In genomic region chr6:136113736-136114173, GRCh38 we compare ENCODE assay signal across 11 cellular contexts.
DNase-seq lines count a peak whose midpoint lies in the region; ATAC-seq and TF ChIP-seq lines count a peak whose summit lies in the region.
"Had no signal": no experiment of that assay in that cellular context is flagged by ENCODE, and none has a peak within 500 bp of the region (broad histone marks: within the 10 kb centered on the region; RNA-seq: fewer than 3 reads in every experiment).

No MANE protein-coding gene starts in this region.

- intact Hi-C loops in activated CD4-positive, alpha-beta T cell treated with anti-CD3 and anti-CD28 coated beads, Interleukin-2, amount 10 ng/mL, durations not matched to agents 24 days and 14 days (cut with micrococcal nuclease), result no loop called here
- intact Hi-C loops in mucosa of descending colon (cut with DNase I, micrococcal nuclease), result no loop called here
- intact Hi-C loops in spleen (cut with DNase I; ENCODE audit: low total_unique reads), result no loop called here

- H3K36me3 ChIP-seq in ectodermal cell (ENCODE audit: control insufficient read depth, insufficient read depth, low read length) (no peaks in the 10 kb centered on the region), mucosa of descending colon (ENCODE audit: low read depth) (no peaks in the 10 kb centered on the region), spleen (no peaks in the 10 kb centered on the region)
- H3K36me3 ChIP-seq: BLaER1 treated with 17β-estradiol and CSF1 and Interleukin-3, amounts not matched to agents 10 nM and 100 nM had no signal

- 39% methylated on average over 5 of the region's 5 CpGs for WGBS in ectodermal cell, 2 experiments
- 26 to 32% (median 28%) methylated on average over 5 of the region's 5 CpGs for WGBS in spleen, 5 donors

- H3K36me3 Mint-ChIP-seq in activated CD4-positive, alpha-beta T cell treated with anti-CD3 and anti-CD28 coated beads, Interleukin-2, amount 10 ng/mL, durations not matched to agents 24 days and 14 days (ENCODE audit: low read depth), result peaks cover 24% of the 10 kb centered on the region
- H3K36me3 Mint-ChIP-seq: naive thymus-derived CD8-positive, alpha-beta T cell; T-cell had no signal

- ATAC-seq in mucosa of descending colon (peak; percentile 67), GM18517 (IDR thresholded peaks at IDR 0.05; ENCODE audit: unreplicated experiment) (no peak)

- H3K4me3 ChIP-seq in ectodermal cell (ENCODE audit: insufficient read depth, low read depth, low read length) (no peak overlapping the region), mucosa of descending colon (no peak overlapping the region), spleen (no peak overlapping the region)
- H3K4me3 ChIP-seq: BLaER1 treated with 17β-estradiol and CSF1 and Interleukin-3, amounts not matched to agents 10 nM and 100 nM had no signal

- H3K9me3 Mint-ChIP-seq in activated CD4-positive, alpha-beta T cell treated with anti-CD3 and anti-CD28 coated beads, Interleukin-2, amount 10 ng/mL, durations not matched to agents 24 days and 14 days, result peaks cover 8% of the 10 kb centered on the region
- H3K9me3 Mint-ChIP-seq: naive thymus-derived CD8-positive, alpha-beta T cell; T-cell had no signal

- DNase-seq in activated CD4-positive, alpha-beta T cell treated with anti-CD3 and anti-CD28 coated beads, Interleukin-2, amount 10 ng/mL, durations not matched to agents 24 days and 14 days, result peak; percentile 68
- no peak for DNase-seq in activated CD4-positive, alpha-beta T cell treated with anti-CD3 and anti-CD28 coated beads, Interleukin-2, amount 50 U/mL, for 48 hours
- DNase-seq in NCI-H748 treated with DMSO at 0.1 percent for 48 hours (lab: John Stamatoyannopoulos, UW) (peak; percentile 95), mucosa of descending colon (peak in 1 of 3 donors; percentile 23), spleen (no peak), activated T-cell treated with anti-CD3 and anti-CD28 coated beads for 4 hours (no peak)

- H3K27ac ChIP-seq in ectodermal cell (ENCODE audit: insufficient read depth, low read depth, low read length, poor library complexity, severe bottlenecking), result peak overlapping the region; percentile 47
- H3K27ac ChIP-seq in spleen, result no peak overlapping the region

- no peak for TF ChIP-seq CTCF in mucosa of descending colon (IDR thresholded peaks at IDR 0.05)
- no peak for TF ChIP-seq CTCF in spleen (IDR thresholded peaks at IDR 0.05 in 8 of 11, conservative IDR thresholded peaks at IDR 0.05 in 3 of 11)

- H3K9me3 ChIP-seq in ectodermal cell (ENCODE audit: control insufficient read depth, low read length), result no peaks in the 10 kb centered on the region
- no peaks in the 10 kb centered on the region for H3K9me3 ChIP-seq in mucosa of descending colon
- no peaks in the 10 kb centered on the region for H3K9me3 ChIP-seq in spleen
- H3K9me3 ChIP-seq: BLaER1 treated with 17β-estradiol and CSF1 and Interleukin-3, amounts not matched to agents 10 nM and 100 nM had no signal

- TF ChIP-seq POLR2A in spleen (IDR thresholded peaks at IDR 0.05), result no peak

- no peaks in the 10 kb centered on the region for H3K4me1 ChIP-seq in ectodermal cell (ENCODE audit: control insufficient read depth, insufficient read depth, low read length)
- no peaks in the 10 kb centered on the region for H3K4me1 ChIP-seq in mucosa of descending colon (ENCODE audit: low read depth)
- peaks cover 0 to 7% (median 2%) of the 10 kb centered on the region in 6 donors for H3K4me1 ChIP-seq in spleen

- H3K4me1 Mint-ChIP-seq in activated CD4-positive, alpha-beta T cell treated with anti-CD3 and anti-CD28 coated beads, Interleukin-2, amount 10 ng/mL, durations not matched to agents 24 days and 14 days, result peaks cover 7% of the 10 kb centered on the region
- H3K4me1 Mint-ChIP-seq: naive thymus-derived CD8-positive, alpha-beta T cell had no signal

- H3K27ac Mint-ChIP-seq in activated CD4-positive, alpha-beta T cell treated with anti-CD3 and anti-CD28 coated beads, Interleukin-2, amount 10 ng/mL, durations not matched to agents 24 days and 14 days, result no peak overlapping the region
- H3K27ac Mint-ChIP-seq: T-cell had no signal

- H3K4me3 Mint-ChIP-seq in activated CD4-positive, alpha-beta T cell treated with anti-CD3 and anti-CD28 coated beads, Interleukin-2, amount 10 ng/mL, durations not matched to agents 24 days and 14 days, result no peak overlapping the region
- H3K4me3 Mint-ChIP-seq: naive thymus-derived CD8-positive, alpha-beta T cell; T-cell had no signal

- H3K27me3 ChIP-seq in ectodermal cell (ENCODE audit: control insufficient read depth, insufficient read depth, low read length, poor library complexity, severe bottlenecking), result peaks cover 6% of the 10 kb centered on the region
- peaks cover 0 to 3% (median 0%) of the 10 kb centered on the region in 7 donors for H3K27me3 ChIP-seq in spleen (replicated peaks in 1 of 7)
- H3K27me3 ChIP-seq: BLaER1 treated with 17β-estradiol and CSF1 and Interleukin-3, amounts not matched to agents 10 nM and 100 nM had no signal

- H3K27me3 Mint-ChIP-seq in activated CD4-positive, alpha-beta T cell treated with anti-CD3 and anti-CD28 coated beads, Interleukin-2, amount 10 ng/mL, durations not matched to agents 24 days and 14 days, result peaks cover 8% of the 10 kb centered on the region

Comparison
In these comparisons a context has a peak if more than half of its experiments do, and no peak if none do; other contexts are left out.
1. DNase-seq: peak in activated CD4-positive, alpha-beta T cell treated with anti-CD3 and anti-CD28 coated beads, Interleukin-2, amount 10 ng/mL, durations not matched to agents 24 days and 14 days (single experiment) and NCI-H748 treated with DMSO at 0.1 percent for 48 hours (single experiment); none in activated CD4-positive, alpha-beta T cell treated with anti-CD3 and anti-CD28 coated beads, Interleukin-2, amount 50 U/mL, for 48 hours (0 of 2), spleen (single experiment) and activated T-cell treated with anti-CD3 and anti-CD28 coated beads for 4 hours (single experiment).